Comparison of ENCODE assay signal across 2 cellular contexts in the genomic region with DNA sequence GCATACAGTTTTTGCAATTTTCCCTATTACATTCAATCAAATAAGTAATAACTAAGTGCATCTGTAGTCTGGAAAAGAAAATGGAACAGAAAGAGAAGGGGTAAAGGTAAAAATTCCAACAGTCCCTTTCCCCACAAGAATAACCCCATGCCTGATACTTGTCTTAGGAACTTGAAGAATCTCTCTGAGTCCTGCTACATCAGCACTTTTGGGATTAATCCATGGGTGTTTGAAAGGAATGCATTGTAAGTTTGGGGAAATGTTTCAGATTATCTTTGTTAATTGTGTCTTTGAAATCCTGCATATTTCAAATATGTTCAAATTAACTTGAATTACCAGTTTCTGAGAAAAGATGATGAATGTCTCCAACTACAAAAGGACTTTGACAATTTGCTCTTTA.
TF ChIP-seq lines count a peak whose summit lies in the region.

No MANE protein-coding gene starts in this region.

TF ChIP-seq in A549, 52 proteins besides CTCF, POLR2A, EP300 and RAD21:
- TF ChIP-seq, protein P1, sequence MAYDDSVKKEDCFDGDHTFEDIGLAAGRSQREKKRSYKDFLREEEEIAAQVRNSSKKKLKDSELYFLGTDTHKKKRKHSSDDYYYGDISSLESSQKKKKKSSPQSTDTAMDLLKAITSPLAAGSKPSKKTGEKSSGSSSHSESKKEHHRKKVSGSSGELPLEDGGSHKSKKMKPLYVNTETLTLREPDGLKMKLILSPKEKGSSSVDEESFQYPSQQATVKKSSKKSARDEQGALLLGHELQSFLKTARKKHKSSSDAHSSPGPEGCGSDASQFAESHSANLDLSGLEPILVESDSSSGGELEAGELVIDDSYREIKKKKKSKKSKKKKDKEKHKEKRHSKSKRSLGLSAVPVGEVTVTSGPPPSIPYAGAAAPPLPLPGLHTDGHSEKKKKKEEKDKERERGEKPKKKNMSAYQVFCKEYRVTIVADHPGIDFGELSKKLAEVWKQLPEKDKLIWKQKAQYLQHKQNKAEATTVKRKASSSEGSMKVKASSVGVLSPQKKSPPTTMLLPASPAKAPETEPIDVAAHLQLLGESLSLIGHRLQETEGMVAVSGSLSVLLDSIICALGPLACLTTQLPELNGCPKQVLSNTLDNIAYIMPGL (CRISPR knock-in tag; IDR thresholded peaks at IDR 0.05; ENCODE audit: borderline replicate concordance) = no peak
- TF ChIP-seq MAFK (IDR thresholded peaks at IDR 0.05; ENCODE audit: partially characterized antibody) = peak; percentile 50
- TF ChIP-seq, protein P2, sequence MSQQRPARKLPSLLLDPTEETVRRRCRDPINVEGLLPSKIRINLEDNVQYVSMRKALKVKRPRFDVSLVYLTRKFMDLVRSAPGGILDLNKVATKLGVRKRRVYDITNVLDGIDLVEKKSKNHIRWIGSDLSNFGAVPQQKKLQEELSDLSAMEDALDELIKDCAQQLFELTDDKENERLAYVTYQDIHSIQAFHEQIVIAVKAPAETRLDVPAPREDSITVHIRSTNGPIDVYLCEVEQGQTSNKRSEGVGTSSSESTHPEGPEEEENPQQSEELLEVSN (IDR thresholded peaks at IDR 0.05; ENCODE audit: borderline replicate concordance, low read depth) = no peak

TF ChIP-seq in H1, 55 proteins besides CTCF, POLR2A, EP300 and RAD21 (continued from another document):
- no peak for TF ChIP-seq SIN3A (conservative IDR thresholded peaks at IDR 0.05 in 1 of 2, IDR thresholded peaks at IDR 0.05 in 1 of 2; ENCODE audit: low read depth in 1 of 2, low read length in 2 of 2)
